ENCODE assay signal across 12 cellular contexts in the genomic region with DNA sequence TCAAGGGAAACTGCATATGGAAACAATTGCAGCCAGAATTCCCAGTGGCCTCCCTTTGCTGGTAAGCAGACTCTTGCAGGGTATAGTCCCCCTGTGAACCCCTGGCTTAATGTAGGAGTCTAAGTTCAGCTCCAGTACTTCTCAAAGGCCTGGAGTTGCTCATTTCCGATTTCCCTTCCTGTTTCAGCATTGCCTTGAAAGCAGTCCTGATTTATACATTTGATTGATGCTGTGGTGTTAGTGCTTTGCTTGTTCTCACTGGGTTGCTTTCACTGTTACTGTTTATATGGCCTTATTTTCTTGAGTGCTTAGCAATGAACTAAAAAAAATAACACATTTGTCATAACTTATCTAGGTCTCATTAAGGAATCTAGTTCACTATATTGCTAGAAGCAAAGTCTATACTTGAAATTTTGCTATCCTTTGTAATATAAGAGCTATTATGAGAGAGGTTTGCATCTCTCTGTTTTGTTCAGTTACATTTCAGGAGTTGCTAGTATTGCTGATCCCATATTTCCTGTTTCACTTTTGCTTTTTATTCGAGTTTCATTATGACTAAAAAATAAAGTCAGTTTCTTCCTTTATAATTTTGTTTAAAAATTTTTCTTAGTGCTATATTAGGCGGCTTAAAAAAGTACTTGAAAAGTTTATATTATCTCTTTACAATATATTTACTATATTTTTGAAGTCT.
DNase-seq lines count a peak whose midpoint lies in the region; ATAC-seq, FAIRE-seq and TF ChIP-seq lines count a peak whose summit lies in the region.
"Had no signal": no experiment of that assay in that cellular context is flagged by ENCODE, and none has a peak within 500 bp of the region (broad histone marks: within the 10 kb centered on the region; RNA-seq: fewer than 3 reads in every experiment).

No MANE protein-coding gene starts in this region.

- H3K4me1 Mint-ChIP-seq in T-helper 17 cell (peaks cover 15% of the 10 kb centered on the region), nephron progenitor cell (peaks cover 28% of the 10 kb centered on the region)

- ATAC-seq in GM18909 (IDR thresholded peaks at IDR 0.05; ENCODE audit: poor library complexity, unreplicated experiment) (peak; percentile 78), HG02885 (IDR thresholded peaks at IDR 0.05; ENCODE audit: poor library complexity, unreplicated experiment) (peak; percentile 71), T-helper 17 cell (no peak)

- H3K4me1 ChIP-seq in colonic mucosa (no peaks in the 10 kb centered on the region), tibial nerve (peaks cover 0 to 5% (median 2%) of the 10 kb centered on the region in 4 donors)

- H3K27me3 ChIP-seq in colonic mucosa (no peaks in the 10 kb centered on the region), tibial nerve (no peaks in the 10 kb centered on the region)

- intact Hi-C loops in colonic mucosa (cut with DNase I): no loop called here

- H3K9me3 ChIP-seq in T-helper 17 cell (ENCODE audit: control insufficient read depth, low read length, poor library complexity, severe bottlenecking): no peaks in the 10 kb centered on the region
- H3K9me3 ChIP-seq in colonic mucosa: no peaks in the 10 kb centered on the region
- H3K9me3 ChIP-seq in tibial nerve: no peaks in the 10 kb centered on the region

- TF ChIP-seq POLR2A in tibial nerve (IDR thresholded peaks at IDR 0.05): no peak

- H3K9ac ChIP-seq in colonic mucosa (ENCODE audit: low read depth in 2 of 2, low read length in 2 of 2): no peak overlapping the region

- H3K36me3 ChIP-seq in colonic mucosa (no peaks in the 10 kb centered on the region), tibial nerve (no peaks in the 10 kb centered on the region)

- H3K36me3 Mint-ChIP-seq in T-helper 17 cell (ENCODE audit: low read depth) (peaks cover 2% of the 10 kb centered on the region), nephron progenitor cell (ENCODE audit: low read depth) (no peaks in the 10 kb centered on the region)

- TF ChIP-seq EP300 in tibial nerve (IDR thresholded peaks at IDR 0.05): no peak

- no peaks in the 10 kb centered on the region for H3K9me3 Mint-ChIP-seq in nephron progenitor cell
- H3K9me3 Mint-ChIP-seq: HFFc6 had no signal

- H3K27ac ChIP-seq in colonic mucosa: no peak overlapping the region
- no peak overlapping the region for H3K27ac ChIP-seq in tibial nerve

- no peaks in the 10 kb centered on the region for H3K27me3 Mint-ChIP-seq in T-helper 17 cell
- peaks cover 2% of the 10 kb centered on the region for H3K27me3 Mint-ChIP-seq in nephron progenitor cell (ENCODE audit: low read depth, poor library complexity)

- no peak overlapping the region for H3K4me3 ChIP-seq in colonic mucosa
- H3K4me3 ChIP-seq in tibial nerve: no peak overlapping the region

- H3K4me3 Mint-ChIP-seq in T-helper 17 cell (peak overlapping the region; percentile 55), nephron progenitor cell (no peak overlapping the region)
- H3K4me3 Mint-ChIP-seq: HFFc6 had no signal

- H3K27ac Mint-ChIP-seq in T-helper 17 cell (peak overlapping the region; percentile 83), nephron progenitor cell (no peak overlapping the region)
- H3K27ac Mint-ChIP-seq: HFFc6 had no signal

- TF ChIP-seq CTCF in nephron progenitor cell (IDR thresholded peaks at IDR 0.05) (no peak), colonic mucosa (IDR thresholded peaks at IDR 0.05) (no peak), tibial nerve (IDR thresholded peaks at IDR 0.05) (no peak)

- peak; percentile 38 for DNase-seq in CD1c-positive myeloid dendritic cell (ENCODE audit: extremely low spot score)
- no peak for DNase-seq in T-helper 17 cell
- no peak for DNase-seq in nephron progenitor cell
- no peak for DNase-seq in HTR-8/SVneo (ENCODE audit: insufficient read length, low spot score)
- no peak for DNase-seq in colonic mucosa
- DNase-seq in tibial nerve (ENCODE audit: low spot score in 2 of 2): no peak
- DNase-seq: DMS153, HFFc6, NCI-H2171 treated with DMSO at 0.1 percent for 48 hours, T1000 had no signal

- 42 to 49% methylated on average over 3 of the region's 3 CpGs for WGBS in tibial nerve, 2 donors

- FAIRE-seq in HTR-8/SVneo (lab: Jason Lieb, UNC): no peak
